ENCODE assay signal across 1 cellular context in the genomic region with DNA sequence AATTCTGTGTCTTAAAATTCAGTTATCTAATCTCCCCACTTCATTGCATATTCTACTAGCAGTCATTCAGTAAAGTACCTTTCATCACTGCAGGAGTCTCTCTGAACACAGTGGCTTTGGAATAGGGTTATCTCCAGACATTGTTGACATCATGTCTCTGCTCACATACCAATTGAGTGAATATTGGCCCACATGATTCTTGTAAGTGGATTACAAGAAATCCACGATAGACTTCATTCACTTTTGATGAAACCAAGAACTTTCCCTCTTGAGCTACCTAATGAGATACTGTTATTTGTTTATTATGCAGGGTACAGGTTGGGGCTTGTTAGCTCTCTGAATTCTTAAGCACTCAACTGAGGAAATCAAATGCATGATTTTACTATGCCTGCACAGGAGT.
A peak's percentile ranks its signal among the peaks of the same experiment; 100 is the strongest.
TF ChIP-seq lines count a peak whose summit lies in the region.

No MANE protein-coding gene starts in this region.

TF ChIP-seq in SK-N-SH treated with all-trans-retinoic acid at 6 μM for 48 hours, 23 proteins besides CTCF, POLR2A, EP300 and RAD21 (continued from another document):
- TF ChIP-seq, protein P1, sequence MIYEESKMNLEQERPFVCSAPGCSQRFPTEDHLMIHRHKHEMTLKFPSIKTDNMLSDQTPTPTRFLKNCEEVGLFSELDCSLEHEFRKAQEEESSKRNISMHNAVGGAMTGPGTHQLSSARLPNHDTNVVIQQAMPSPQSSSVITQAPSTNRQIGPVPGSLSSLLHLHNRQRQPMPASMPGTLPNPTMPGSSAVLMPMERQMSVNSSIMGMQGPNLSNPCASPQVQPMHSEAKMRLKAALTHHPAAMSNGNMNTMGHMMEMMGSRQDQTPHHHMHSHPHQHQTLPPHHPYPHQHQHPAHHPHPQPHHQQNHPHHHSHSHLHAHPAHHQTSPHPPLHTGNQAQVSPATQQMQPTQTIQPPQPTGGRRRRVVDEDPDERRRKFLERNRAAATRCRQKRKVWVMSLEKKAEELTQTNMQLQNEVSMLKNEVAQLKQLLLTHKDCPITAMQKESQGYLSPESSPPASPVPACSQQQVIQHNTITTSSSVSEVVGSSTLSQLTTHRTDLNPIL (CRISPR knock-in tag; IDR thresholded peaks at IDR 0.05; ENCODE audit: low read depth), result peak; percentile 99
- TF ChIP-seq ZC3H10 (CRISPR knock-in tag; IDR thresholded peaks at IDR 0.05) (no peak), RARB (CRISPR knock-in tag; IDR thresholded peaks at IDR 0.05) (no peak), ISL1 (CRISPR knock-in tag; IDR thresholded peaks at IDR 0.05) (peak; percentile 91), PPARA (CRISPR knock-in tag; IDR thresholded peaks at IDR 0.05; ENCODE audit: borderline replicate concordance) (no peak), SNAI2 (CRISPR knock-in tag; IDR thresholded peaks at IDR 0.05) (peak; percentile 85), CSDC2 (CRISPR knock-in tag; IDR thresholded peaks at IDR 0.05) (no peak), BACH2 (CRISPR knock-in tag; IDR thresholded peaks at IDR 0.05; ENCODE audit: borderline replicate concordance) (no peak), ZNF8 (CRISPR knock-in tag; IDR thresholded peaks at IDR 0.05) (no peak; the same call in 1 of the 2 replicates), ZFP3 (CRISPR knock-in tag; IDR thresholded peaks at IDR 0.05) (0 out of 2 replicates have a peak, but pooled peaks have one; percentile 51), GLIS3 (CRISPR knock-in tag; IDR thresholded peaks at IDR 0.05) (no peak), ZNF565 (CRISPR knock-in tag; conservative IDR thresholded peaks at IDR 0.05; ENCODE audit: low read depth) (no peak), ESRRG (CRISPR knock-in tag; IDR thresholded peaks at IDR 0.05) (no peak), ARNTL (CRISPR knock-in tag; IDR thresholded peaks at IDR 0.05; ENCODE audit: borderline replicate concordance, low read depth) (no peak), TOX (CRISPR knock-in tag; IDR thresholded peaks at IDR 0.05; ENCODE audit: borderline replicate concordance) (no peak), ZNF70 (CRISPR knock-in tag; IDR thresholded peaks at IDR 0.05) (no peak)
- TF ChIP-seq, protein P2, sequence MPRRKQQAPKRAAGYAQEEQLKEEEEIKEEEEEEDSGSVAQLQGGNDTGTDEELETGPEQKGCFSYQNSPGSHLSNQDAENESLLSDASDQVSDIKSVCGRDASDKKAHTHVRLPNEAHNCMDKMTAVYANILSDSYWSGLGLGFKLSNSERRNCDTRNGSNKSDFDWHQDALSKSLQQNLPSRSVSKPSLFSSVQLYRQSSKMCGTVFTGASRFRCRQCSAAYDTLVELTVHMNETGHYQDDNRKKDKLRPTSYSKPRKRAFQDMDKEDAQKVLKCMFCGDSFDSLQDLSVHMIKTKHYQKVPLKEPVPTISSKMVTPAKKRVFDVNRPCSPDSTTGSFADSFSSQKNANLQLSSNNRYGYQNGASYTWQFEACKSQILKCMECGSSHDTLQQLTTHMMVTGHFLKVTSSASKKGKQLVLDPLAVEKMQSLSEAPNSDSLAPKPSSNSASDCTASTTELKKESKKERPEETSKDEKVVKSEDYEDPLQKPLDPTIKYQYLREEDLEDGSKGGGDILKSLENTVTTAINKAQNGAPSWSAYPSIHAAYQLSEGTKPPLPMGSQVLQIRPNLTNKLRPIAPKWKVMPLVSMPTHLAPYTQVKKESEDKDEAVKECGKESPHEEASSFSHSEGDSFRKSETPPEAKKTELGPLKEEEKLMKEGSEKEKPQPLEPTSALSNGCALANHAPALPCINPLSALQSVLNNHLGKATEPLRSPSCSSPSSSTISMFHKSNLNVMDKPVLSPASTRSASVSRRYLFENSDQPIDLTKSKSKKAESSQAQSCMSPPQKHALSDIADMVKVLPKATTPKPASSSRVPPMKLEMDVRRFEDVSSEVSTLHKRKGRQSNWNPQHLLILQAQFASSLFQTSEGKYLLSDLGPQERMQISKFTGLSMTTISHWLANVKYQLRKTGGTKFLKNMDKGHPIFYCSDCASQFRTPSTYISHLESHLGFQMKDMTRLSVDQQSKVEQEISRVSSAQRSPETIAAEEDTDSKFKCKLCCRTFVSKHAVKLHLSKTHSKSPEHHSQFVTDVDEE (CRISPR knock-in tag; IDR thresholded peaks at IDR 0.05), result no peak
- TF ChIP-seq, protein P3, sequence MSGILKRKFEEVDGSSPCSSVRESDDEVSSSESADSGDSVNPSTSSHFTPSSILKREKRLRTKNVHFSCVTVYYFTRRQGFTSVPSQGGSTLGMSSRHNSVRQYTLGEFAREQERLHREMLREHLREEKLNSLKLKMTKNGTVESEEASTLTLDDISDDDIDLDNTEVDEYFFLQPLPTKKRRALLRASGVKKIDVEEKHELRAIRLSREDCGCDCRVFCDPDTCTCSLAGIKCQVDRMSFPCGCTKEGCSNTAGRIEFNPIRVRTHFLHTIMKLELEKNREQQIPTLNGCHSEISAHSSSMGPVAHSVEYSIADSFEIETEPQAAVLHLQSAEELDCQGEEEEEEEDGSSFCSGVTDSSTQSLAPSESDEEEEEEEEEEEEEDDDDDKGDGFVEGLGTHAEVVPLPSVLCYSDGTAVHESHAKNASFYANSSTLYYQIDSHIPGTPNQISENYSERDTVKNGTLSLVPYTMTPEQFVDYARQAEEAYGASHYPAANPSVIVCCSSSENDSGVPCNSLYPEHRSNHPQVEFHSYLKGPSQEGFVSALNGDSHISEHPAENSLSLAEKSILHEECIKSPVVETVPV (CRISPR knock-in tag; IDR thresholded peaks at IDR 0.05), result no peak
